10 cellular contexts compared by ENCODE assay signal in genomic region chr16:68289202-68289601, GRCh38. TPM values are rescaled to one million over a fixed set of nuclear protein-coding genes. Genes with fewer than 3 reads are reported as not detected.
A peak's percentile ranks its signal among the peaks of the same experiment; 100 is the strongest.
DNase-seq lines count a peak whose midpoint lies in the region; ATAC-seq and TF ChIP-seq lines count a peak whose summit lies in the region.
"Had no signal": no experiment of that assay in that cellular context is flagged by ENCODE, and none has a peak within 500 bp of the region (broad histone marks: within the 10 kb centered on the region; RNA-seq: fewer than 3 reads in every experiment).

No MANE protein-coding gene starts in this region.

- peaks cover 92% of the 10 kb centered on the region for H3K4me1 Mint-ChIP-seq in activated naive CD4-positive, alpha-beta T cell treated with anti-CD3 and anti-CD28 coated beads for 36 hours (ENCODE audit: low read depth)
- H3K4me1 Mint-ChIP-seq in effector memory CD8-positive, alpha-beta T cell (ENCODE audit: low read depth in 2 of 2), result peaks cover 63 to 73% of the 10 kb centered on the region in 2 donors

- H3K4me1 ChIP-seq in Loucy (ENCODE audit: insufficient read depth, low read length, poor library complexity, severe bottlenecking) (peaks cover 68% of the 10 kb centered on the region), thoracic aorta (ENCODE audit: control insufficient read depth in 1 of 2, low read depth in 2 of 2) (peaks cover 39 to 62% of the 10 kb centered on the region in 2 donors)

- H3K27ac Mint-ChIP-seq in activated naive CD4-positive, alpha-beta T cell treated with anti-CD3 and anti-CD28 coated beads for 36 hours, result peak overlapping the region; percentile 92
- peak overlapping the region; percentile 88 to 90 for H3K27ac Mint-ChIP-seq in effector memory CD8-positive, alpha-beta T cell

- peak overlapping the region; percentile 50 for H3K4me3 ChIP-seq in Loucy (ENCODE audit: low read length, poor library complexity, severe bottlenecking)
- H3K4me3 ChIP-seq in thoracic aorta, result no peak overlapping the region

- H3K27me3 ChIP-seq in Loucy (ENCODE audit: insufficient read depth, low read length, poor library complexity, severe bottlenecking) (no peaks in the 10 kb centered on the region), thoracic aorta (replicated peaks; ENCODE audit: insufficient read depth) (no peaks in the 10 kb centered on the region)

- H3F3A ChIP-seq in Loucy (ENCODE audit: low read depth), result peaks cover 17% of the 10 kb centered on the region

- no peak for ATAC-seq in effector memory CD8-positive, alpha-beta T cell (replicated peaks)
- no peak for ATAC-seq in thoracic aorta (ENCODE audit: insufficient number of reproducible peaks, low FRiP score, low read depth)
- no peak for ATAC-seq in GM21825 (IDR thresholded peaks at IDR 0.05; ENCODE audit: unreplicated experiment)

- peak overlapping the region; percentile 79 to 83 for H3K27ac ChIP-seq in thoracic aorta

- no peaks in the 10 kb centered on the region for H3K9me3 Mint-ChIP-seq in activated naive CD4-positive, alpha-beta T cell treated with anti-CD3 and anti-CD28 coated beads for 36 hours
- no peaks in the 10 kb centered on the region for H3K9me3 Mint-ChIP-seq in effector memory CD8-positive, alpha-beta T cell

- peaks cover 7% of the 10 kb centered on the region for H4K20me1 ChIP-seq in Loucy (ENCODE audit: insufficient read depth, low read length, poor library complexity, severe bottlenecking)

- peaks cover 56% of the 10 kb centered on the region for H3K36me3 Mint-ChIP-seq in activated naive CD4-positive, alpha-beta T cell treated with anti-CD3 and anti-CD28 coated beads for 36 hours (ENCODE audit: low read depth)
- H3K36me3 Mint-ChIP-seq in effector memory CD8-positive, alpha-beta T cell (ENCODE audit: insufficient read depth), result peaks cover 49% of the 10 kb centered on the region

- peaks cover 57% of the 10 kb centered on the region for H3K79me2 ChIP-seq in Loucy (ENCODE audit: insufficient read depth, low read length)

- H3K9me3 ChIP-seq in Loucy (ENCODE audit: insufficient read depth, low read depth, low read length), result no peaks in the 10 kb centered on the region
- no peaks in the 10 kb centered on the region for H3K9me3 ChIP-seq in thoracic aorta

- H3K27me3 Mint-ChIP-seq in activated naive CD4-positive, alpha-beta T cell treated with anti-CD3 and anti-CD28 coated beads for 36 hours (ENCODE audit: low read depth), result no peaks in the 10 kb centered on the region
- no peaks in the 10 kb centered on the region for H3K27me3 Mint-ChIP-seq in effector memory CD8-positive, alpha-beta T cell

- peaks cover 32% of the 10 kb centered on the region; the same call in 1 of the 2 replicates for H3K36me3 ChIP-seq in Loucy (ENCODE audit: insufficient read depth, low read length)
- peaks cover 36% of the 10 kb centered on the region for H3K36me3 ChIP-seq in thoracic aorta

- no peak overlapping the region for H3K4me3 Mint-ChIP-seq in activated naive CD4-positive, alpha-beta T cell treated with anti-CD3 and anti-CD28 coated beads for 36 hours
- H3K4me3 Mint-ChIP-seq in effector memory CD8-positive, alpha-beta T cell, result peak overlapping the region; percentile 52 to 57

- intact Hi-C loops in activated naive CD4-positive, alpha-beta T cell treated with anti-CD3 and anti-CD28 coated beads for 36 hours (cut with micrococcal nuclease), result loop anchor here (1.0 to 5.0 kb wide), 3 partner anchors 21 to 202 kb away; partner anchors contain the start of genes NFATC3 and SLC7A6OS

- no peak for TF ChIP-seq CTCF in Loucy (conservative IDR thresholded peaks at IDR 0.05; ENCODE audit: low read length)
- TF ChIP-seq CTCF in thoracic aorta (IDR thresholded peaks at IDR 0.05), result no peak

- CTCF ChIA-PET in activated naive CD4-positive, alpha-beta T cell treated with anti-CD3 and anti-CD28 coated beads for 36 hours (lab: Charles Lee), result interaction anchor here (0.7 to 10.6 kb wide), 7 partner anchors 9 to 79 kb away, joined by 3 to 181 read pairs (median 5); partner anchors contain the start of gene SLC7A6

- H3K9ac ChIP-seq in Loucy (ENCODE audit: low read depth, low read length, poor library complexity, severe bottlenecking), result peak overlapping the region; percentile 60

- DNase-seq in activated naive CD4-positive, alpha-beta T cell treated with anti-CD3 and anti-CD28 coated beads for 36 hours, result no peak
- no peak for DNase-seq in activated naive CD4-positive, alpha-beta T cell treated with Interleukin-2 at 50 U/mL for 16 hours
- no peak for DNase-seq in effector memory CD8-positive, alpha-beta T cell
- DNase-seq in thoracic aorta (ENCODE audit: low spot score) (no peak), NCI-H524 treated with DMSO at 0.1 percent for 48 hours (lab: John Stamatoyannopoulos, UW) (no peak), occipital lobe (lab: John Stamatoyannopoulos, UW) (no peak)
- DNase-seq: NCI-H1694, PC-3 had no signal

- no peak overlapping the region for H2AFZ ChIP-seq in Loucy (ENCODE audit: low read length)

- H3K9me2 ChIP-seq in Loucy (replicated peaks; ENCODE audit: low read depth, low read length), result no peaks in the 10 kb centered on the region

- peak overlapping the region; percentile 76 for H3K4me2 ChIP-seq in Loucy (ENCODE audit: low read depth, low read length, poor library complexity, severe bottlenecking)

RNA-seq across cellular contexts. Expression of gene SLC7A6OS, which starts 21.5 kb away (rescaled TPM):
- total RNA-seq in activated naive CD4-positive, alpha-beta T cell treated with anti-CD3 and anti-CD28 coated beads for 36 hours, result 10 to 100 TPM; 23.0 to 26.4 TPM
- total RNA-seq in thoracic aorta, result 10 to 100 TPM; 15.6 to 22.6 TPM
- 12.8 TPM for total RNA-seq in occipital lobe

RNA-seq across cellular contexts. Expression of gene PRMT7, which starts 21.6 kb away (rescaled TPM):
- 10 to 100 TPM; 51.6 to 52.4 TPM for total RNA-seq in activated naive CD4-positive, alpha-beta T cell treated with anti-CD3 and anti-CD28 coated beads for 36 hours
- total RNA-seq in thoracic aorta, result 10 to 100 TPM; 46.6 to 74.2 TPM
- 44.0 TPM for total RNA-seq in occipital lobe

RNA-seq across cellular contexts. Expression of gene SLC7A6, which starts 24.9 kb away (rescaled TPM):
- 10 to 100 TPM; 79.4 to 83.4 TPM for total RNA-seq in activated naive CD4-positive, alpha-beta T cell treated with anti-CD3 and anti-CD28 coated beads for 36 hours
- 100 to 1,000 TPM in 1 of 2 donors, 10 to 100 TPM in 1; 92.1 to 125 TPM for total RNA-seq in thoracic aorta
- total RNA-seq in occipital lobe, result 20.1 TPM

RNA-seq across cellular contexts. Expression of gene PLA2G15, which starts 44.0 kb away (rescaled TPM):
- 1 to 10 TPM; 4.2 to 5.4 TPM for total RNA-seq in activated naive CD4-positive, alpha-beta T cell treated with anti-CD3 and anti-CD28 coated beads for 36 hours
- total RNA-seq in thoracic aorta, result 10 to 100 TPM; 17.8 to 34.9 TPM
- total RNA-seq in occipital lobe, result 17.3 TPM

RNA-seq across cellular contexts. Expression of gene ESRP2, which starts 53.3 kb away (rescaled TPM):
- total RNA-seq in activated naive CD4-positive, alpha-beta T cell treated with anti-CD3 and anti-CD28 coated beads for 36 hours, result under 1 TPM; 0.21 to 0.35 TPM
- total RNA-seq in thoracic aorta, result 1 to 10 TPM; 2.0 to 9.1 TPM
- total RNA-seq in occipital lobe, result not detected
